11 cellular contexts compared by ENCODE assay signal in the genomic region with DNA sequence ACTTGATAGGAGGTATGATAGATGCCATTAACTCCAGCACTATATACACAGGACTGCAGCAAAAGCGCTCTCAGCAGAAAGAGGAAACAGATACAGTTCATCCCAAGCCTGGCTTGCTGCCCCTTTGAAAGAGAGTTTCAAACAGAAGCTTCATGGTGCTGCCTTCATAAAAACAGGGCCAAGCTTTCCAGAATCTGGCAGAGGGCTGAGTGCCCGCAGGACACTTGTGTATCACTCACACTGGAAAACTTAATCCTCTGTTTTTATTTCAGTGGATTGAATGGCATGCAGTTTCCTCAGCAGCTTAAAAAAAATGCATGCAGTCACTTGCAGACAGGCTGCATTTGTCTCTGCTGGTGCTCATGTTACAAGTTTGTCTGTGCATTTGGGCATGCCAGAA. TPM values are rescaled to one million over a fixed set of nuclear protein-coding genes. Genes with fewer than 3 reads are reported as not detected.
A peak's percentile ranks its signal among the peaks of the same experiment; 100 is the strongest.
DNase-seq lines count a peak whose midpoint lies in the region; ATAC-seq, FAIRE-seq and TF ChIP-seq lines count a peak whose summit lies in the region.
"Had no signal": no experiment of that assay in that cellular context is flagged by ENCODE, and none has a peak within 500 bp of the region (broad histone marks: within the 10 kb centered on the region; RNA-seq: fewer than 3 reads in every experiment).

No MANE protein-coding gene starts in this region.

- no peaks in the 10 kb centered on the region for H3K27me3 Mint-ChIP-seq in CD4-positive, alpha-beta T cell

- no peak overlapping the region for H3K4me3 ChIP-seq in parathyroid adenoma (ENCODE audit: low read depth, low read length)

- peak; percentile 24 for ATAC-seq in CD4-positive, alpha-beta T cell (ENCODE audit: poor library complexity)
- ATAC-seq in GM18502 (IDR thresholded peaks at IDR 0.05; ENCODE audit: poor library complexity, unreplicated experiment) = no peak

- no peak for DNase-seq in CD4-positive, alpha-beta T cell
- DNase-seq in NOMO-1 treated with DMSO at 0.1 percent for 48 hours (lab: John Stamatoyannopoulos, UW; ENCODE audit: unreplicated experiment) (peak; percentile 46), fibroblast of gingiva (ENCODE audit: low read depth) (peak; percentile 95), D721Med (ENCODE audit: insufficient read length, low spot score) (no peak)
- DNase-seq in activated CD8-positive, alpha-beta memory T cell treated with anti-CD3 and anti-CD28 coated beads, Interleukin-2, amount 50 U/mL, for 4 hours = no peak
- no peak for DNase-seq in activated effector memory CD4-positive, alpha-beta T cell treated with Interleukin-2 at 50 U/mL for 16 hours
- DNase-seq: activated CD4-positive, CD25-positive, alpha-beta regulatory T cell; DND-41 had no signal

- H3K36me3 Mint-ChIP-seq in CD4-positive, alpha-beta T cell (ENCODE audit: low read depth) = no peaks in the 10 kb centered on the region

- H3K9me3 ChIP-seq in CD4-positive, alpha-beta T cell (ENCODE audit: control insufficient read depth, low read length) = no peaks in the 10 kb centered on the region
- H3K9me3 ChIP-seq in parathyroid adenoma (ENCODE audit: control insufficient read depth, low read length) = no peaks in the 10 kb centered on the region

- H3K9ac ChIP-seq in parathyroid adenoma = no peak overlapping the region

- no peaks in the 10 kb centered on the region for H3K79me2 ChIP-seq in parathyroid adenoma

- H3K36me3 ChIP-seq in parathyroid adenoma (ENCODE audit: control insufficient read depth, insufficient read depth, low read length) = no peaks in the 10 kb centered on the region

- no peaks in the 10 kb centered on the region for H3K27me3 ChIP-seq in CD4-positive, alpha-beta T cell (ENCODE audit: control insufficient read depth, insufficient read depth, low read length)
- H3K27me3 ChIP-seq in parathyroid adenoma (ENCODE audit: control insufficient read depth, insufficient read depth, low read length) = no peaks in the 10 kb centered on the region

- no peak overlapping the region for H2AFZ ChIP-seq in parathyroid adenoma

- no peak overlapping the region for H3K4me3 Mint-ChIP-seq in CD4-positive, alpha-beta T cell

- H3K27ac ChIP-seq in CD4-positive, alpha-beta T cell (ENCODE audit: low read depth, low read length) = no peak overlapping the region
- peak overlapping the region; percentile 3 for H3K27ac ChIP-seq in parathyroid adenoma

- POLR2A ChIA-PET in CD4-positive, alpha-beta T cell (lab: Charles Lee) = interaction anchor here (1.8 kb wide), 1 partner anchor 9 kb away, joined by 6 read pairs; no protein-coding TSS in a partner anchor

- H3K4me1 Mint-ChIP-seq in CD4-positive, alpha-beta T cell (ENCODE audit: low read depth) = peaks cover 78% of the 10 kb centered on the region

- peak overlapping the region; percentile 18 for H3K4me2 ChIP-seq in parathyroid adenoma (ENCODE audit: low read length)

- H3K4me1 ChIP-seq in parathyroid adenoma = no peaks in the 10 kb centered on the region

- H3K27ac Mint-ChIP-seq in CD4-positive, alpha-beta T cell = peak overlapping the region; percentile 79

- H3K9me3 Mint-ChIP-seq in CD4-positive, alpha-beta T cell = no peaks in the 10 kb centered on the region

- CTCF ChIA-PET in CD4-positive, alpha-beta T cell (lab: Charles Lee) = no interaction called here

- no peak for FAIRE-seq in D721Med (lab: Jason Lieb, UNC)

- no peak for TF ChIP-seq CTCF in CD4-positive, alpha-beta T cell (IDR thresholded peaks at IDR 0.05)
- TF ChIP-seq CTCF in parathyroid adenoma (IDR thresholded peaks at IDR 0.05) = no peak
- no peak for TF ChIP-seq CTCF in D721Med (IDR thresholded peaks at IDR 0.05; ENCODE audit: insufficient read depth, missing control alignments)

- intact Hi-C loops in CD4-positive, alpha-beta T cell (cut with DNase I, micrococcal nuclease) = no loop called here

RNA-seq across cellular contexts. Expression of a gene that starts 40.4 kb away (rescaled TPM):
- total RNA-seq in CD4-positive, alpha-beta T cell = under 1 TPM in 1 of 2 experiments, not detected in 1; 0.19 TPM
- total RNA-seq: NCI-H460 had no signal

Comparison
In these comparisons a context has a peak if more than half of its experiments do, and no peak if none do; other contexts are left out.
1. DNase-seq: peak in NOMO-1 treated with DMSO at 0.1 percent for 48 hours (single experiment) and fibroblast of gingiva (single experiment); none in CD4-positive, alpha-beta T cell (0 of 10), activated CD8-positive, alpha-beta memory T cell treated with anti-CD3 and anti-CD28 coated beads, Interleukin-2, amount 50 U/mL, for 4 hours (single experiment), D721Med (single experiment) and activated effector memory CD4-positive, alpha-beta T cell treated with Interleukin-2 at 50 U/mL for 16 hours (single experiment).